Comparison of ENCODE assay signal across 11 cellular contexts in the genomic region with DNA sequence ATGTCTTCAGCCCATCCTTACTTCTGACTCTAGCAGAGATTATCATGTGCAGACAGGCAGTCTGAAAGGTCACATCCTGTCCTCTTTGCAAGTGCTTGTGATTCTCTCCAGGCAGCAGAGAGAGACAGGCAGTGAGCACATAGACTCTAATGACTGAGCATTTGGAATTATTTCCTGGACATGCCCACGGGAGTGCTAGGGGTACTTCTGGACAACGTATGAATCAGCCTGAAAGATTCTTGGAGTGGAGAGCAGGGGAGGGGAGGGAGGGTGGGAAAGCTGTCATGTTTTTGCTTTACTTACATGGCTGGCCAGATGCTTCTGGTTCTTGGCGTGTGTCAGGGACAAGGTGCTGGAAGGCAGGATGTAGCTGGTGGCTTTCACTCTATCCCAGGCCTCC.
DNase-seq lines count a peak whose midpoint lies in the region; TF ChIP-seq lines count a peak whose summit lies in the region.
"Had no signal": no experiment of that assay in that cellular context is flagged by ENCODE, and none has a peak within 500 bp of the region (broad histone marks: within the 10 kb centered on the region; RNA-seq: fewer than 3 reads in every experiment).

No MANE protein-coding gene starts in this region.

- no peak overlapping the region for H3K27ac ChIP-seq in A673 (ENCODE audit: low read depth, low read length, poor library complexity, severe bottlenecking)
- H3K27ac ChIP-seq: BLaER1 had no signal

- H3K9me3 ChIP-seq in A673 (ENCODE audit: low read depth, low read length, poor library complexity, severe bottlenecking) = no peaks in the 10 kb centered on the region
- no peaks in the 10 kb centered on the region for H3K9me3 ChIP-seq in MG63
- H3K9me3 ChIP-seq in BE2C = no peaks in the 10 kb centered on the region
- H3K9me3 ChIP-seq: BLaER1 had no signal

- no peaks in the 10 kb centered on the region for H3K36me3 ChIP-seq in A673 (ENCODE audit: insufficient read depth, low read length, poor library complexity, severe bottlenecking)
- no peaks in the 10 kb centered on the region for H3K36me3 ChIP-seq in MG63
- H3K36me3 ChIP-seq in BE2C = no peaks in the 10 kb centered on the region
- H3K36me3 ChIP-seq: BLaER1 had no signal

- intact Hi-C loops in A673 (cut with micrococcal nuclease; ENCODE audit: unreplicated experiment) = no loop called here

- BruUV-seq in A673 (replicated peaks; lab: Mats Ljungman, UMichigan) = no TSS peak

- DNase-seq in A673 (ENCODE audit: low spot score) = peak; percentile 7
- DNase-seq in MG63 = peak; percentile 16
- DNase-seq in choroid plexus epithelial cell (ENCODE audit: low read depth) = peak; percentile 30
- peak; percentile 90 for DNase-seq in kidney tubule cell (ENCODE audit: low spot score)
- no peak for DNase-seq in BE2C
- no peak for DNase-seq in NCI-H82 (lab: John Stamatoyannopoulos, UW)
- DNase-seq in GM20000 (ENCODE audit: low spot score) = no peak
- DNase-seq in NCI-H2196 (lab: John Stamatoyannopoulos, UW; ENCODE audit: unreplicated experiment) = no peak
- DNase-seq: activated T-cell treated with anti-CD3 and anti-CD28 coated beads, Interleukin-2, amount 50 U/mL, for 24 hours; nucleus accumbens had no signal

- no peaks in the 10 kb centered on the region for H3K27me3 ChIP-seq in A673 (replicated peaks; ENCODE audit: insufficient read depth, low read depth, low read length, poor library complexity)
- no peaks in the 10 kb centered on the region for H3K27me3 ChIP-seq in MG63
- H3K27me3 ChIP-seq in BE2C = no peaks in the 10 kb centered on the region
- H3K27me3 ChIP-seq: BLaER1 had no signal

- CTCF ChIA-PET in A673 (lab: Charles Lee) = no interaction called here

- H3K4me1 ChIP-seq in A673 (ENCODE audit: insufficient read depth, low read length, poor library complexity, severe bottlenecking) = no peaks in the 10 kb centered on the region
- no peaks in the 10 kb centered on the region for H3K4me1 ChIP-seq in BE2C

- H3K4me3 ChIP-seq in A673 (ENCODE audit: low read depth, low read length, poor library complexity, severe bottlenecking) = no peak overlapping the region
- no peak overlapping the region for H3K4me3 ChIP-seq in MG63
- no peak overlapping the region for H3K4me3 ChIP-seq in choroid plexus epithelial cell (ENCODE audit: low read depth, low read length)
- H3K4me3 ChIP-seq in BE2C (ENCODE audit: low read depth, low read length) = no peak overlapping the region
- H3K4me3 ChIP-seq: BLaER1 had no signal

- POLR2A ChIA-PET in A673 (lab: Charles Lee; ENCODE audit: low non-redundant PET) = no interaction called here

- TF ChIP-seq CTCF in A673 (conservative IDR thresholded peaks at IDR 0.05; ENCODE audit: low read depth, low read length) (no peak), choroid plexus epithelial cell (conservative IDR thresholded peaks at IDR 0.05; ENCODE audit: low read depth, low read length) (no peak), BE2C (IDR thresholded peaks at IDR 0.05; ENCODE audit: low read depth, low read length) (no peak), GM20000 (IDR thresholded peaks at IDR 0.05; ENCODE audit: extremely low read depth, missing control alignments) (no peak)

Comparison
In these comparisons a context has a peak if more than half of its experiments do, and no peak if none do; other contexts are left out.
1. DNase-seq: peak in A673 (single experiment), MG63 (single experiment), choroid plexus epithelial cell (single experiment) and kidney tubule cell (single experiment); none in BE2C (single experiment), NCI-H82 (single experiment), GM20000 (single experiment) and NCI-H2196 (single experiment).